26 cellular contexts compared by ENCODE assay signal in the genomic region with DNA sequence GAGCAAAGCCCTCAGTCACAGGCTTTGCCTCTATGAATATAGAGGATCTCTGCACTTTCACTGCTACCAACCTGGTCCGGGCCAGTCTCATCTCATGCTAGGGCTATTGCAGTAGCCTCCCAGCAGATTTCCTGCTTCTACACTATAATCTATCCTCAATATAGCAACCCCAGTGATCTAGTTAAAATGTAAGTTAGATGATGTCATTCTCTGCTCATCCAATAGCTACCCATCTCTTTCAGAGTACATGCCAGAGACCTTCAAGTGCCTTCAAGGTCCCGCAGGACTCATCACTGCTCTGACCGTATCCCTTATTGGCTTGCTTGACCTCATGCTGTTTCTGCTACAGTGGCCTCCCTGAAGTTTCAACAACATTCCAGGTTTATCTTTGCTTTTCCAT.
A peak's percentile ranks its signal among the peaks of the same experiment; 100 is the strongest.
DNase-seq lines count a peak whose midpoint lies in the region; ATAC-seq, FAIRE-seq and TF ChIP-seq lines count a peak whose summit lies in the region.
"Had no signal": no experiment of that assay in that cellular context is flagged by ENCODE, and none has a peak within 500 bp of the region (broad histone marks: within the 10 kb centered on the region; RNA-seq: fewer than 3 reads in every experiment).

No MANE protein-coding gene starts in this region.

- H3K27ac ChIP-seq in HepG2 (ENCODE audit: extremely low read length, insufficient read depth, low read length) (no peak overlapping the region), right lobe of liver (no peak overlapping the region), HEK293 (ENCODE audit: extremely low read depth, low read depth, low read length) (no peak overlapping the region), parathyroid adenoma (peak overlapping the region; percentile 26)
- H3K27ac ChIP-seq: BLaER1 had no signal

- TF ChIP-seq EP300 in HepG2 (IDR thresholded peaks at IDR 0.05; ENCODE audit: low read depth in 2 of 2, low read length in 2 of 2) = no peak
- TF ChIP-seq EP300 in HepG2 (CRISPR knock-in tag; IDR thresholded peaks at IDR 0.05; ENCODE audit: borderline replicate concordance) = no peak

- WGBS in HepG2 (ENCODE audit: low lambda C conversion rate) = 14% methylated on average over 3 of the region's 3 CpGs
- 72% methylated on average over 3 of the region's 3 CpGs for WGBS in right lobe of liver (ENCODE audit: insufficient coverage, low coverage, low lambda C conversion rate, missing lambda C conversion rate)

- no peaks in the 10 kb centered on the region for H4K20me1 ChIP-seq in HepG2 (ENCODE audit: insufficient read depth, low read length)
- H4K20me1 ChIP-seq: BLaER1 had no signal

- no peak for FAIRE-seq in HepG2 (lab: Jason Lieb, UNC)
- FAIRE-seq: A204.1, D721Med, GM12878, GM12892, GM18507, GM19239 had no signal

- intact Hi-C loops in HepG2 (cut with micrococcal nuclease; ENCODE audit: unreplicated experiment) (no loop called here), right lobe of liver (cut with DNase I) (no loop called here)

- TF ChIP-seq RAD21 in HepG2 (CRISPR knock-in tag; IDR thresholded peaks at IDR 0.05) = no peak

- no peaks in the 10 kb centered on the region for H3K9me3 ChIP-seq in HepG2 (ENCODE audit: low read length)
- no peaks in the 10 kb centered on the region for H3K9me3 ChIP-seq in right lobe of liver
- no peaks in the 10 kb centered on the region for H3K9me3 ChIP-seq in HEK293 (ENCODE audit: control insufficient read depth, insufficient read depth, low read depth, low read length)
- H3K9me3 ChIP-seq in parathyroid adenoma (ENCODE audit: control insufficient read depth, low read length) = no peaks in the 10 kb centered on the region
- H3K9me3 ChIP-seq: BE2C, BLaER1, Caco-2 had no signal

- H3K4me1 ChIP-seq in HepG2 (ENCODE audit: insufficient read depth, low read length) (no peaks in the 10 kb centered on the region), right lobe of liver (no peaks in the 10 kb centered on the region), HEK293 (ENCODE audit: control insufficient read depth, insufficient read depth, low read length) (peaks cover 5% of the 10 kb centered on the region; the same call in 1 of the 2 replicates), parathyroid adenoma (peaks cover 74% of the 10 kb centered on the region)
- H3K4me1 ChIP-seq: BE2C, Caco-2 had no signal

- no peaks in the 10 kb centered on the region for H3K79me2 ChIP-seq in HepG2 (ENCODE audit: insufficient read depth, low read length)
- no peaks in the 10 kb centered on the region for H3K79me2 ChIP-seq in parathyroid adenoma

- H3K9ac ChIP-seq in HepG2 (ENCODE audit: insufficient read depth, low read depth, low read length) (no peak overlapping the region), parathyroid adenoma (no peak overlapping the region)
- H3K9ac ChIP-seq: BLaER1 had no signal

- H3K36me3 ChIP-seq in HepG2 (replicated peaks in 1 of 2; ENCODE audit: control insufficient read depth in 1 of 2, insufficient read depth in 2 of 2, low read length in 2 of 2) (no peaks in the 10 kb centered on the region), right lobe of liver (no peaks in the 10 kb centered on the region), HEK293 (ENCODE audit: control insufficient read depth in 2 of 2, insufficient read depth in 1 of 2, low read length in 2 of 2) (no peaks in the 10 kb centered on the region), parathyroid adenoma (ENCODE audit: control insufficient read depth, insufficient read depth, low read length) (no peaks in the 10 kb centered on the region)
- H3K36me3 ChIP-seq: BE2C, BLaER1 had no signal

- H3K27me3 ChIP-seq in HepG2 (ENCODE audit: control insufficient read depth in 1 of 2, insufficient read depth in 2 of 2, low read length in 2 of 2) = peaks cover 0 to 13% of the 10 kb centered on the region in 2 experiments; a peak in 1 of 5 replicates
- H3K27me3 ChIP-seq in right lobe of liver = no peaks in the 10 kb centered on the region
- no peaks in the 10 kb centered on the region for H3K27me3 ChIP-seq in parathyroid adenoma (ENCODE audit: control insufficient read depth, insufficient read depth, low read length)
- H3K27me3 ChIP-seq: BE2C, BLaER1 had no signal

- no TSS peak for BruUV-seq in HepG2 (replicated peaks; lab: Mats Ljungman, UMichigan)

- POLR2A ChIA-PET in HepG2 (lab: Yijun Ruan, JAX) (no interaction called here), HEK293 (lab: Yijun Ruan, JAX) (no interaction called here)

- CTCF ChIA-PET in HepG2 (lab: Yijun Ruan, JAX; ENCODE audit: low intra/inter-chr PET ratio, low total read pairs) (no interaction called here), HEK293 (lab: Yijun Ruan, JAX) (interaction anchor here (0.6 kb wide), 1 partner anchor 10 kb away, joined by 6 read pairs; no protein-coding TSS in a partner anchor)

- in situ Hi-C loops in HepG2 (cut with HindIII; ENCODE audit: extremely low pct_ligation_motif_present, low pct_unique_long_range_greater_than_20kb) = no loop called here

- no peak for TF ChIP-seq CTCF in HepG2 (CRISPR knock-in tag; IDR thresholded peaks at IDR 0.05)
- no peak for TF ChIP-seq CTCF in right lobe of liver (IDR thresholded peaks at IDR 0.05)
- no peak for TF ChIP-seq CTCF in HEK293 (tag by site-specific recombination; IDR thresholded peaks at IDR 0.05)
- TF ChIP-seq CTCF in parathyroid adenoma (IDR thresholded peaks at IDR 0.05) = no peak

- H3K4me2 ChIP-seq in HepG2 (ENCODE audit: low read depth, low read length) (no peak overlapping the region), parathyroid adenoma (ENCODE audit: low read length) (no peak overlapping the region)
- H3K4me2 ChIP-seq: BLaER1 had no signal

- ATAC-seq in HepG2 = no peak
- no peak for ATAC-seq in right lobe of liver
- ATAC-seq: CD8-positive, alpha-beta T cell; GM12878 had no signal

- DNase-seq in HepG2 (ENCODE audit: low spot score) (no peak), right lobe of liver (no peak), NCI-H2081 (lab: John Stamatoyannopoulos, UW) (no peak), GOT3 (lab: John Stamatoyannopoulos, UW) (no peak)
- DNase-seq: 8988T; ACHN; BE2C; C1 segment of cervical spinal cord; Caco-2; Calu3; CD4-positive, alpha-beta T cell; CD8-positive, alpha-beta T cell; DMS53; DMS79; DND-41; EL; GDM1 had no signal

- no peak overlapping the region for H3K4me3 ChIP-seq in HepG2 (replicated peaks in 1 of 3; ENCODE audit: insufficient read depth in 1 of 3, low read depth in 2 of 3, low read length in 3 of 3)
- H3K4me3 ChIP-seq in right lobe of liver = no peak overlapping the region
- H3K4me3 ChIP-seq in HEK293 (ENCODE audit: low read depth, low read length) = no peak overlapping the region
- no peak overlapping the region for H3K4me3 ChIP-seq in parathyroid adenoma (ENCODE audit: low read depth, low read length)
- H3K4me3 ChIP-seq: BLaER1, GM12878 had no signal

- H2AFZ ChIP-seq in HepG2 (ENCODE audit: low read length) (no peak overlapping the region), parathyroid adenoma (no peak overlapping the region)

- no peak for TF ChIP-seq POLR2A in HepG2 (IDR thresholded peaks at IDR 0.05; ENCODE audit: insufficient read depth in 1 of 2, low read depth in 2 of 2, low read length in 2 of 2)
- no peak for TF ChIP-seq POLR2A in right lobe of liver (IDR thresholded peaks at IDR 0.05)

TF ChIP-seq in HepG2, 621 proteins besides CTCF, POLR2A, EP300 and RAD21 (continues in another document):
- TF ChIP-seq, protein P1, sequence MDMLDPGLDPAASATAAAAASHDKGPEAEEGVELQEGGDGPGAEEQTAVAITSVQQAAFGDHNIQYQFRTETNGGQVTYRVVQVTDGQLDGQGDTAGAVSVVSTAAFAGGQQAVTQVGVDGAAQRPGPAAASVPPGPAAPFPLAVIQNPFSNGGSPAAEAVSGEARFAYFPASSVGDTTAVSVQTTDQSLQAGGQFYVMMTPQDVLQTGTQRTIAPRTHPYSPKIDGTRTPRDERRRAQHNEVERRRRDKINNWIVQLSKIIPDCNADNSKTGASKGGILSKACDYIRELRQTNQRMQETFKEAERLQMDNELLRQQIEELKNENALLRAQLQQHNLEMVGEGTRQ (IDR thresholded peaks at IDR 0.05; ENCODE audit: low read depth, low read length) = no peak
- TF ChIP-seq, protein P1 (CRISPR knock-in tag; IDR thresholded peaks at IDR 0.05; ENCODE audit: borderline replicate concordance) = no peak

TF ChIP-seq in HEK293, 187 proteins besides CTCF, POLR2A, EP300 and RAD21:
- peak; percentile 42; the same call in 1 of the 2 replicates for TF ChIP-seq GLIS1 (tag by site-specific recombination; IDR thresholded peaks at IDR 0.05)
- no peak for TF ChIP-seq ZNF704 (tag by site-specific recombination; IDR thresholded peaks at IDR 0.05)
- TF ChIP-seq ZIC2 (tag by site-specific recombination; IDR thresholded peaks at IDR 0.05) = peak; percentile 27; the same call in 1 of the 2 replicates
- TF ChIP-seq, protein P2, sequence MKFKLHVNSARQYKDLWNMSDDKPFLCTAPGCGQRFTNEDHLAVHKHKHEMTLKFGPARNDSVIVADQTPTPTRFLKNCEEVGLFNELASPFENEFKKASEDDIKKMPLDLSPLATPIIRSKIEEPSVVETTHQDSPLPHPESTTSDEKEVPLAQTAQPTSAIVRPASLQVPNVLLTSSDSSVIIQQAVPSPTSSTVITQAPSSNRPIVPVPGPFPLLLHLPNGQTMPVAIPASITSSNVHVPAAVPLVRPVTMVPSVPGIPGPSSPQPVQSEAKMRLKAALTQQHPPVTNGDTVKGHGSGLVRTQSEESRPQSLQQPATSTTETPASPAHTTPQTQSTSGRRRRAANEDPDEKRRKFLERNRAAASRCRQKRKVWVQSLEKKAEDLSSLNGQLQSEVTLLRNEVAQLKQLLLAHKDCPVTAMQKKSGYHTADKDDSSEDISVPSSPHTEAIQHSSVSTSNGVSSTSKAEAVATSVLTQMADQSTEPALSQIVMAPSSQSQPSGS (tag by site-specific recombination; IDR thresholded peaks at IDR 0.05; ENCODE audit: low read depth) = peak; percentile 70
